Comparison of ENCODE assay signal across 16 cellular contexts in genomic region chr2:172231508-172231907, GRCh38.
DNase-seq lines count a peak whose midpoint lies in the region; ATAC-seq, FAIRE-seq and TF ChIP-seq lines count a peak whose summit lies in the region.
"Had no signal": no experiment of that assay in that cellular context is flagged by ENCODE, and none has a peak within 500 bp of the region (broad histone marks: within the 10 kb centered on the region; RNA-seq: fewer than 3 reads in every experiment).

No MANE protein-coding gene starts in this region.

- no peak for TF ChIP-seq CTCF in HCT116 (IDR thresholded peaks at IDR 0.05 in 2 of 3, conservative IDR thresholded peaks at IDR 0.05 in 1 of 3; ENCODE audit: borderline replicate concordance in 1 of 3, insufficient read depth in 1 of 3, low read depth in 2 of 3, low read length in 2 of 3)
- no peak for TF ChIP-seq CTCF in astrocyte (IDR thresholded peaks at IDR 0.05; ENCODE audit: insufficient read depth, low read depth, low read length)
- no peak for TF ChIP-seq CTCF in hepatocyte (IDR thresholded peaks at IDR 0.05; ENCODE audit: poor library complexity)
- no peak for TF ChIP-seq CTCF in stomach (IDR thresholded peaks at IDR 0.05)
- no peak for TF ChIP-seq CTCF in upper lobe of left lung (IDR thresholded peaks at IDR 0.05)

- H3K9me2 ChIP-seq in HCT116 (ENCODE audit: insufficient read depth) (no peaks in the 10 kb centered on the region), hepatocyte (replicated peaks; ENCODE audit: insufficient read depth) (no peaks in the 10 kb centered on the region)

- no TSS peak for BruUV-seq in HCT116 (replicated peaks; lab: Mats Ljungman, UMichigan)

- H3K9me3 Mint-ChIP-seq in astrocyte (ENCODE audit: unreplicated experiment): no peaks in the 10 kb centered on the region
- H3K9me3 Mint-ChIP-seq: stimulated activated naive B cell treated with anti-CD40 and anti-IgM and Interleukin-4, amounts not matched to agents 10 μg/mL and 1 μg/mL and 100 μg/mL, for 72 hours had no signal

- TF ChIP-seq POLR2A in HCT116 (IDR thresholded peaks at IDR 0.05; ENCODE audit: borderline replicate concordance, extremely low read depth, insufficient read depth, insufficient read length) (no peak), stomach (IDR thresholded peaks at IDR 0.05) (no peak), upper lobe of left lung (IDR thresholded peaks at IDR 0.05) (no peak)

- H3K79me2 ChIP-seq in HCT116 (ENCODE audit: insufficient read depth, low read length) (no peaks in the 10 kb centered on the region), astrocyte (ENCODE audit: insufficient read depth, low read length) (no peaks in the 10 kb centered on the region), hepatocyte (no peaks in the 10 kb centered on the region)

- H3K4me1 Mint-ChIP-seq in astrocyte (ENCODE audit: low read depth, unreplicated experiment): peaks cover 17% of the 10 kb centered on the region

- DNase-seq in HCT116 (ENCODE audit: low read depth, low spot score) (no peak), astrocyte (ENCODE audit: low read depth) (no peak), hepatocyte (ENCODE audit: low spot score) (no peak), stomach (no peak), upper lobe of left lung (no peak)
- DNase-seq in stimulated activated CD4-positive, alpha-beta T cell treated with anti-CD3 and anti-CD28 coated beads, Interleukin-2, amount 100 ng/mL, for 24 hours: no peak
- no peak for DNase-seq in stimulated activated CD4-positive, alpha-beta T cell treated with anti-CD3 and anti-CD28 coated beads, Interleukin-4, amount 100 ng/mL, for 24 hours
- DNase-seq: activated CD4-positive, alpha-beta T cell treated with anti-CD3 and anti-CD28 coated beads, Interleukin-2, amount 50 U/mL, for 48 hours; Karpas-422; NCI-H1417 treated with DMSO at 0.1 percent for 48 hours; NCI-H345; stimulated activated naive B cell treated with anti-CD40 and anti-IgM and Interleukin-4, amounts not matched to agents 10 μg/mL and 1 μg/mL and 100 μg/mL, for 72 hours had no signal

- intact Hi-C loops in HCT116 (cut with micrococcal nuclease) (no loop called here), stomach (cut with DNase I; ENCODE audit: low total_unique reads) (no loop called here)

- peak; percentile 47 for ATAC-seq in HCT116
- ATAC-seq in upper lobe of left lung (ENCODE audit: low FRiP score in 2 of 2): no peak
- ATAC-seq in HG02610 (IDR thresholded peaks at IDR 0.05; ENCODE audit: unreplicated experiment): no peak
- ATAC-seq: stimulated activated naive B cell treated with anti-CD40 and anti-IgM and Interleukin-4, amounts not matched to agents 10 μg/mL and 1 μg/mL and 100 μg/mL, for 72 hours had no signal

- CTCF ChIA-PET in HCT116 (lab: Charles Lee): interaction anchor here (1.2 to 1.4 kb wide), 3 partner anchors 11 to 230 kb away, joined by 6 to 7 read pairs (median 6); no protein-coding TSS in a partner anchor

- H3K4me2 ChIP-seq in HCT116 (ENCODE audit: low read length) (peak overlapping the region; percentile 67), astrocyte (ENCODE audit: low read length) (peak overlapping the region; percentile 51), hepatocyte (no peak overlapping the region)

- RAD21 ChIA-PET in HCT116 (lab: Charles Lee; ENCODE audit: low non-redundant PET in 1 of 2, low total read pairs in 2 of 2, uncharacterized antibody in 2 of 2, unreplicated experiment in 2 of 2): interaction anchor here in 1 of 2 experiments (0.6 kb wide), 1 partner anchor 22 kb away, joined by 3 read pairs; no protein-coding TSS in a partner anchor

- H3K9me3 ChIP-seq in HCT116 (ENCODE audit: control insufficient read depth in 1 of 2, insufficient read depth in 1 of 2, low read depth in 1 of 2, low read length in 2 of 2) (no peaks in the 10 kb centered on the region), astrocyte (ENCODE audit: insufficient read depth, low read depth, low read length) (no peaks in the 10 kb centered on the region), hepatocyte (ENCODE audit: low read depth) (no peaks in the 10 kb centered on the region), stomach (no peaks in the 10 kb centered on the region), upper lobe of left lung (no peaks in the 10 kb centered on the region)

- H3K36me3 ChIP-seq in HCT116 (ENCODE audit: control insufficient read depth in 1 of 2, insufficient read depth in 2 of 2, low read length in 2 of 2): no peaks in the 10 kb centered on the region
- H3K36me3 ChIP-seq in astrocyte (ENCODE audit: insufficient read depth, low read length): no peaks in the 10 kb centered on the region
- H3K36me3 ChIP-seq in hepatocyte (replicated peaks; ENCODE audit: insufficient read depth, low read depth): no peaks in the 10 kb centered on the region
- no peaks in the 10 kb centered on the region for H3K36me3 ChIP-seq in stomach
- no peaks in the 10 kb centered on the region for H3K36me3 ChIP-seq in upper lobe of left lung

- no peak for FAIRE-seq in astrocyte (lab: Jason Lieb, UNC)
- FAIRE-seq: endometrium, islet of Langerhans had no signal

- H3K36me3 Mint-ChIP-seq in astrocyte (ENCODE audit: low read depth, unreplicated experiment): no peaks in the 10 kb centered on the region

- WGBS in hepatocyte (ENCODE audit: low lambda C conversion rate, missing lambda C conversion rate): 94% methylated on average over 3 of the region's 3 CpGs
- WGBS in stomach, 5 donors: 52 to 71% (median 65%) methylated on average over 3 of the region's 3 CpGs
- WGBS in upper lobe of left lung, 2 donors: 92 to 97% methylated on average over 3 of the region's 3 CpGs

- no peak for TF ChIP-seq RAD21 in HCT116 (IDR thresholded peaks at IDR 0.05; ENCODE audit: low read depth)

- H3K9ac ChIP-seq in HCT116 (ENCODE audit: low read length) (peak overlapping the region; percentile 23), astrocyte (ENCODE audit: low read length) (no peak overlapping the region)

- H4K20me1 ChIP-seq in HCT116 (ENCODE audit: insufficient read depth) (no peaks in the 10 kb centered on the region), astrocyte (ENCODE audit: insufficient read depth, low read length) (no peaks in the 10 kb centered on the region), hepatocyte (ENCODE audit: insufficient read depth, poor library complexity, severe bottlenecking) (no peaks in the 10 kb centered on the region)

- H3K27me3 ChIP-seq in HCT116 (ENCODE audit: insufficient read depth, low read length): no peaks in the 10 kb centered on the region
- H3K27me3 ChIP-seq in astrocyte (ENCODE audit: insufficient read depth, low read length): peaks cover 10% of the 10 kb centered on the region
- H3K27me3 ChIP-seq in hepatocyte: peaks cover 29% of the 10 kb centered on the region
- peaks cover 0 to 26% (median 14%) of the 10 kb centered on the region in 3 donors for H3K27me3 ChIP-seq in stomach
- peaks cover 0 to 17% (median 5%) of the 10 kb centered on the region in 4 donors for H3K27me3 ChIP-seq in upper lobe of left lung

- H3K27me3 Mint-ChIP-seq in astrocyte (ENCODE audit: low read depth, unreplicated experiment): peaks cover 30% of the 10 kb centered on the region

- H3K27ac ChIP-seq in HCT116 (ENCODE audit: low read depth, low read length) (peak overlapping the region; percentile 46), astrocyte (ENCODE audit: low read depth, low read length) (no peak overlapping the region), hepatocyte (peak overlapping the region; percentile 24), stomach (peak overlapping the region; percentile 58 to 76 (median 66)), upper lobe of left lung (no peak overlapping the region)

- H2AFZ ChIP-seq in HCT116 (ENCODE audit: low read depth, low read length, poor library complexity, severe bottlenecking) (peak overlapping the region; percentile 84), astrocyte (ENCODE audit: low read depth, low read length) (no peak overlapping the region), hepatocyte (no peak overlapping the region)

- POLR2A ChIA-PET in HCT116 (lab: Charles Lee): interaction anchor here (0.7 to 2.9 kb wide), 6 partner anchors 12 to 196 kb away, joined by 3 to 9 read pairs (median 4); partner anchors contain the start of gene ITGA6

- H3K27ac Mint-ChIP-seq in astrocyte (ENCODE audit: unreplicated experiment): peak overlapping the region; percentile 20
- H3K27ac Mint-ChIP-seq: B cell; stimulated activated naive B cell treated with anti-CD40 and anti-IgM and Interleukin-4, amounts not matched to agents 10 μg/mL and 1 μg/mL and 100 μg/mL, for 72 hours had no signal

- no peak for TF ChIP-seq EP300 in stomach (IDR thresholded peaks at IDR 0.05)
- TF ChIP-seq EP300 in upper lobe of left lung (IDR thresholded peaks at IDR 0.05): no peak

- H3K4me1 ChIP-seq in HCT116 (ENCODE audit: control insufficient read depth in 1 of 2, insufficient read depth in 2 of 2, low read length in 2 of 2) (peaks cover 8 to 28% of the 10 kb centered on the region in 2 experiments), astrocyte (ENCODE audit: insufficient read depth, low read length) (peaks cover 25% of the 10 kb centered on the region), hepatocyte (ENCODE audit: insufficient read depth) (peaks cover 7% of the 10 kb centered on the region), stomach (peaks cover 45 to 86% (median 65%) of the 10 kb centered on the region in 4 donors), upper lobe of left lung (peaks cover 13 to 17% (median 14%) of the 10 kb centered on the region in 4 donors)

- H3K4me3 ChIP-seq in HCT116 (replicated peaks in 1 of 2; ENCODE audit: low read depth in 1 of 2, low read length in 2 of 2) (peak overlapping the region in 1 of 2 experiments; percentile 5; a peak in 1 of 4 replicates), astrocyte (ENCODE audit: insufficient read depth, low read depth, low read length) (no peak overlapping the region), hepatocyte (no peak overlapping the region), stomach (no peak overlapping the region), upper lobe of left lung (no peak overlapping the region)

- H3K4me3 Mint-ChIP-seq in astrocyte (ENCODE audit: unreplicated experiment): no peak overlapping the region
- H3K4me3 Mint-ChIP-seq: B cell; stimulated activated naive B cell treated with anti-CD40 and anti-IgM and Interleukin-4, amounts not matched to agents 10 μg/mL and 1 μg/mL and 100 μg/mL, for 72 hours had no signal

TF ChIP-seq in HCT116, 20 proteins besides CTCF, POLR2A, EP300 and RAD21 (continues in another document):
- no peak for TF ChIP-seq ZFX (IDR thresholded peaks at IDR 0.05)
- no peak for TF ChIP-seq CBX3 (IDR thresholded peaks at IDR 0.05; ENCODE audit: low read depth)
- TF ChIP-seq, protein P1, sequence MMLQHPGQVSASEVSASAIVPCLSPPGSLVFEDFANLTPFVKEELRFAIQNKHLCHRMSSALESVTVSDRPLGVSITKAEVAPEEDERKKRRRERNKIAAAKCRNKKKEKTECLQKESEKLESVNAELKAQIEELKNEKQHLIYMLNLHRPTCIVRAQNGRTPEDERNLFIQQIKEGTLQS (IDR thresholded peaks at IDR 0.05): no peak
- no peak for TF ChIP-seq CEBPB (IDR thresholded peaks at IDR 0.05; ENCODE audit: low read depth)
- TF ChIP-seq JUND (IDR thresholded peaks at IDR 0.05): no peak
- TF ChIP-seq TCF7L2 (IDR thresholded peaks at IDR 0.05; ENCODE audit: borderline replicate concordance, extremely low read depth, insufficient read depth, insufficient read length): no peak

Comparison
In these comparisons a context has a peak if more than half of its experiments do, and no peak if none do; other contexts are left out.
1. H3K27ac ChIP-seq: peak in HCT116 (single experiment), hepatocyte (single experiment) and stomach (5 of 5); none in astrocyte (single experiment) and upper lobe of left lung (0 of 4).